ENCODE assay signal across 34 cellular contexts in the genomic region with DNA sequence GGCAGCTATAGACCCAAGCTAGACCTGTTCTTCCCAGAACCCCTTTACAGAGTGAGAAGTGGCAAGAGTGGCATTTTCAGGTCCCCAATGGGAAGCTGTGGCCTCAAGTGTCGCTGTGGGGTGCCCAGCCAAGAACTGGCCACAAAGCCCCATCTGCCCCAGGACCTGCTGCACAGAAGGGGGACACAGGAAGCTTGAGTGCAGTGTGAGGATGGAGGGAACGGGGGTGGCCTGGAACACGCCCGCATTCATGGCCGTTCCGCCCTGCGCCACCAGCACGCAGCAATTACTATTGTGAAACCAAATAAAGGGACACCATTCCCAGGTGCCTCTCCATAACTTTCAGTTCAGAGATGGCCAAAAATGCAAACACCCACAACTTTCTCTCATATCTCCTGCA.
"Had no signal": no experiment of that assay in that cellular context is flagged by ENCODE, and none has a peak within 500 bp of the region (broad histone marks: within the 10 kb centered on the region; RNA-seq: fewer than 3 reads in every experiment).

No MANE protein-coding gene starts in this region.

- ATAC-seq: K562, Panc1, Right ventricle myocardium inferior, SK-N-SH treated with all-trans-retinoic acid at 6 μM for 48 hours had no signal

- H3K27ac ChIP-seq: PC-9, RWPE1, SJCRH30, SK-N-MC had no signal

- DNase-seq: Kasumi-1, KG1, MG63, NCI-H1048, NCI-H1092 treated with DMSO at 0.1 percent for 48 hours, NCI-H1105 treated with DMSO at 0.1 percent for 48 hours, NCI-H1417, NCI-H1436, NCI-H146, NCI-H1694, NCI-H187, NCI-H1930, NCI-H2029 treated with DMSO at 0.1 percent for 48 hours, NCI-H2081 treated with DMSO at 0.1 percent for 48 hours, NCI-H2107, NCI-H2171, NCI-H226, NCI-H446 treated with DMSO at 0.1 percent for 48 hours, NCI-H510A, NCI-H524, NCI-H526, NCI-H69, NCI-H748 treated with DMSO at 0.1 percent for 48 hours, NCI-H82, PC-9, SHP77, SIG-M5, SJCRH30 had no signal

- H3K4me3 ChIP-seq: K562, MG63, PC-9, SJCRH30, SK-N-MC had no signal
